Comparison of ENCODE assay signal across 8 cellular contexts in genomic region chr22:23180301-23180892, GRCh38. TPM values are rescaled to one million over a fixed set of nuclear protein-coding genes. Genes with fewer than 3 reads are reported as not detected.
DNase-seq lines count a peak whose midpoint lies in the region; ATAC-seq and TF ChIP-seq lines count a peak whose summit lies in the region.

BCR (plus strand) TSS chr22:23180509; CDS start chr22:23180961, 452 bp downstream.

- DNase-seq in T-helper 22 cell (ENCODE audit: low read depth), result peak; percentile 49
- DNase-seq in body of pancreas, result peak; percentile 75 to 84 (median 80)
- peak; percentile 90 for DNase-seq in hepatocyte (ENCODE audit: low spot score)
- DNase-seq in psoas muscle, result peak; percentile 76 to 78

- no peaks in the 10 kb centered on the region for H3K9me2 ChIP-seq in hepatocyte (replicated peaks; ENCODE audit: insufficient read depth)

- no peaks in the 10 kb centered on the region; the same call in 1 of the 2 replicates for H4K20me1 ChIP-seq in KMS-11 (ENCODE audit: insufficient read depth)
- peaks cover 42% of the 10 kb centered on the region for H4K20me1 ChIP-seq in hepatocyte (ENCODE audit: insufficient read depth, poor library complexity, severe bottlenecking)

- peak within 1 kb of the TSS; percentile 71 for H3K4me3 ChIP-seq in GM12875 (ENCODE audit: low read depth, low read length)
- no peak within 1 kb of the TSS for H3K4me3 ChIP-seq in KMS-11 (IDR thresholded peaks at IDR 0.05; ENCODE audit: insufficient read depth, low read depth, low read length)
- peak within 1 kb of the TSS; percentile 2 to 21 for H3K4me3 ChIP-seq in body of pancreas
- peak within 1 kb of the TSS; percentile 82 for H3K4me3 ChIP-seq in hepatocyte
- peak within 1 kb of the TSS; percentile 68 for H3K4me3 ChIP-seq in psoas muscle

- intact Hi-C loops in body of pancreas (cut with DNase I) (no loop called here), psoas muscle (cut with DNase I) (loop anchor here in 1 of 2 donors (5.0 kb wide), 1 partner anchor 37 kb away; no protein-coding TSS in a partner anchor)

- TF ChIP-seq CTCF in GM12875 (IDR thresholded peaks at IDR 0.05; ENCODE audit: borderline replicate concordance, insufficient read depth, low read depth, low read length) (0 out of 2 replicates have a peak, but pooled peaks have one; percentile 8), KMS-11 (conservative IDR thresholded peaks at IDR 0.05; ENCODE audit: low read depth, low read length) (no peak), body of pancreas (IDR thresholded peaks at IDR 0.05) (no peak), hepatocyte (IDR thresholded peaks at IDR 0.05; ENCODE audit: poor library complexity) (no peak), psoas muscle (IDR thresholded peaks at IDR 0.05) (no peak)

- no peaks in the 10 kb centered on the region for H3K9me3 ChIP-seq in body of pancreas
- no peaks in the 10 kb centered on the region for H3K9me3 ChIP-seq in hepatocyte (ENCODE audit: low read depth)
- H3K9me3 ChIP-seq in psoas muscle, result no peaks in the 10 kb centered on the region

- H2AFZ ChIP-seq in KMS-11 (ENCODE audit: low read depth) (peak within 1 kb of the TSS; percentile 41; the same call in 1 of the 2 replicates), hepatocyte (peak within 1 kb of the TSS; percentile 84)

- peak in 2 of 3 donors; percentile 19 to 74 for TF ChIP-seq POLR2A in body of pancreas (IDR thresholded peaks at IDR 0.05)

- peak within 1 kb of the TSS; percentile 62; the same call in 1 of the 2 replicates for H3K9ac ChIP-seq in KMS-11

- 0% methylated on average over 3 to 61 of the region's 88 CpGs for WGBS in body of pancreas, 2 donors
- WGBS in hepatocyte (ENCODE audit: low lambda C conversion rate, missing lambda C conversion rate), result 2% methylated on average over 6 of the region's 88 CpGs
- WGBS in psoas muscle, 3 donors, result 0 to 2% (median 1%) methylated on average over 6 to 83 of the region's 88 CpGs

- H3K36me3 ChIP-seq in KMS-11 (ENCODE audit: insufficient read depth), result no peaks in the 10 kb centered on the region
- no peaks in the 10 kb centered on the region for H3K36me3 ChIP-seq in body of pancreas (replicated peaks in 1 of 2; ENCODE audit: insufficient read depth in 1 of 2, low read depth in 2 of 2)
- H3K36me3 ChIP-seq in hepatocyte (replicated peaks; ENCODE audit: insufficient read depth, low read depth), result no peaks in the 10 kb centered on the region
- no peaks in the 10 kb centered on the region for H3K36me3 ChIP-seq in psoas muscle (ENCODE audit: insufficient read depth in 1 of 2, low read depth in 1 of 2)

- H3K27me3 ChIP-seq in KMS-11 (ENCODE audit: insufficient read depth, low read depth) (no peaks in the 10 kb centered on the region), body of pancreas (no peaks in the 10 kb centered on the region), hepatocyte (no peaks in the 10 kb centered on the region), psoas muscle (ENCODE audit: insufficient read depth in 3 of 3, low read length in 2 of 3) (peaks cover 0 to 2% (median 0%) of the 10 kb centered on the region in 3 donors)

- ATAC-seq in body of pancreas (peak; percentile 85), psoas muscle (peak; percentile 72 to 90 (median 82)), GM18861 (IDR thresholded peaks at IDR 0.05; ENCODE audit: unreplicated experiment) (no peak), HG03378 (IDR thresholded peaks at IDR 0.05; ENCODE audit: unreplicated experiment) (no peak)

- H3K27ac ChIP-seq in KMS-11, result peak within 1 kb of the TSS; percentile 63
- H3K27ac ChIP-seq in body of pancreas, result peak within 1 kb of the TSS; percentile 68 to 80 (median 73)
- H3K27ac ChIP-seq in hepatocyte, result peak within 1 kb of the TSS; percentile 90
- peak within 1 kb of the TSS; percentile 30 for H3K27ac ChIP-seq in psoas muscle

- H3K4me2 ChIP-seq in KMS-11 (peak within 1 kb of the TSS; percentile 92), hepatocyte (peak within 1 kb of the TSS; percentile 97)

- H3K79me2 ChIP-seq in KMS-11 (ENCODE audit: insufficient read depth, low read depth) (peaks cover 43% of the 10 kb centered on the region), hepatocyte (peaks cover 43% of the 10 kb centered on the region)

- H3K4me1 ChIP-seq in KMS-11 (ENCODE audit: low read depth, poor library complexity, severe bottlenecking) (peaks cover 43% of the 10 kb centered on the region), body of pancreas (peaks cover 58% of the 10 kb centered on the region), hepatocyte (ENCODE audit: insufficient read depth) (peaks cover 51% of the 10 kb centered on the region), psoas muscle (peaks cover 34% of the 10 kb centered on the region)

RNA-seq across cellular contexts. Expression of gene BCR, which starts in this region (rescaled TPM):
- total RNA-seq in body of pancreas (10 to 100 TPM; 28.3 to 71.2 TPM), hepatocyte (42.2 and 50.4 TPM in 2 replicates), psoas muscle (1 to 10 TPM; 6.5 to 7.7 (median 7.0) TPM)
- polyA plus RNA-seq in hepatocyte (38.8 and 41.3 TPM in 2 replicates), psoas muscle (1 to 10 TPM; 2.7 to 4.7 (median 4.0) TPM)

Comparison
In these comparisons a context has a peak if more than half of its experiments do, and no peak if none do; other contexts are left out.
1. H3K27ac ChIP-seq: peak in every context shown above with its lines; median percentile 90 in hepatocyte; 73 in body of pancreas; 63 in KMS-11; 30 in psoas muscle.
2. ATAC-seq: peak in body of pancreas (single experiment) and psoas muscle (4 of 4); none in GM18861 (single experiment) and HG03378 (single experiment).
3. Peak in every context shown above with its lines, with median percentiles within 50 percentile points of each other: DNase-seq.